In genomic region chr2:55838653-55839052, GRCh38 we compare ENCODE assay signal across 16 cellular contexts.
DNase-seq lines count a peak whose midpoint lies in the region; ATAC-seq and TF ChIP-seq lines count a peak whose summit lies in the region.
"Had no signal": no experiment of that assay in that cellular context is flagged by ENCODE, and none has a peak within 500 bp of the region (broad histone marks: within the 10 kb centered on the region; RNA-seq: fewer than 3 reads in every experiment).

No MANE protein-coding gene starts in this region.

- no peak for ATAC-seq in HG03521 (IDR thresholded peaks at IDR 0.05; ENCODE audit: unreplicated experiment)
- ATAC-seq: activated CD8-positive, alpha-beta T cell treated with anti-CD3 and anti-CD28 coated beads, Interleukin-2, amount 10 ng/mL, durations not matched to agents 7 days and 5 days had no signal

- no peak for TF ChIP-seq CTCF in suprapubic skin (IDR thresholded peaks at IDR 0.05)

- no peak overlapping the region for H3K4me3 ChIP-seq in suprapubic skin

- WGBS in suprapubic skin: 58% methylated on average over 1 of the region's 1 CpG

- peaks cover 8% of the 10 kb centered on the region for H3K4me1 ChIP-seq in suprapubic skin

- no peaks in the 10 kb centered on the region for H3K27me3 ChIP-seq in suprapubic skin

- no peak for TF ChIP-seq EP300 in suprapubic skin (IDR thresholded peaks at IDR 0.05)

- DNase-seq in NCI-H1436 (lab: John Stamatoyannopoulos, UW): peak; percentile 7
- no peak for DNase-seq in NCI-H1436 treated with DMSO at 0.1 percent for 48 hours (lab: John Stamatoyannopoulos, UW)
- peak; percentile 23 for DNase-seq in NCI-H345 (lab: John Stamatoyannopoulos, UW)
- no peak for DNase-seq in epithelial cell of prostate (ENCODE audit: low read depth, low spot score)
- no peak for DNase-seq in suprapubic skin (ENCODE audit: low spot score in 2 of 2)
- no peak for DNase-seq in NCI-H1930 (lab: John Stamatoyannopoulos, UW)
- no peak for DNase-seq in AML-193 (lab: John Stamatoyannopoulos, UW)
- DNase-seq: activated CD8-positive, alpha-beta T cell treated with anti-CD3 and anti-CD28 coated beads, Interleukin-2, amount 10 ng/mL, durations not matched to agents 7 days and 5 days; CD4-positive, alpha-beta T cell; cerebellar nuclear complex; H9; head of caudate nucleus; KBM-7; kidney glomerular epithelial cell; naive B cell had no signal

- H3K36me3 ChIP-seq in suprapubic skin: no peaks in the 10 kb centered on the region

- no peak for TF ChIP-seq POLR2A in suprapubic skin (IDR thresholded peaks at IDR 0.05)

- H3K9me3 ChIP-seq in suprapubic skin: no peaks in the 10 kb centered on the region

- H3K27ac ChIP-seq in epithelial cell of prostate (peak overlapping the region; percentile 96), suprapubic skin (peak overlapping the region; percentile 68)

Comparison
In these comparisons a context has a peak if more than half of its experiments do, and no peak if none do; other contexts are left out.
1. DNase-seq: peak in NCI-H1436 (single experiment) and NCI-H345 (single experiment); none in NCI-H1436 treated with DMSO at 0.1 percent for 48 hours (single experiment), epithelial cell of prostate (single experiment), suprapubic skin (0 of 2), NCI-H1930 (0 of 2) and AML-193 (0 of 2).